8 cellular contexts compared by ENCODE assay signal in the genomic region with DNA sequence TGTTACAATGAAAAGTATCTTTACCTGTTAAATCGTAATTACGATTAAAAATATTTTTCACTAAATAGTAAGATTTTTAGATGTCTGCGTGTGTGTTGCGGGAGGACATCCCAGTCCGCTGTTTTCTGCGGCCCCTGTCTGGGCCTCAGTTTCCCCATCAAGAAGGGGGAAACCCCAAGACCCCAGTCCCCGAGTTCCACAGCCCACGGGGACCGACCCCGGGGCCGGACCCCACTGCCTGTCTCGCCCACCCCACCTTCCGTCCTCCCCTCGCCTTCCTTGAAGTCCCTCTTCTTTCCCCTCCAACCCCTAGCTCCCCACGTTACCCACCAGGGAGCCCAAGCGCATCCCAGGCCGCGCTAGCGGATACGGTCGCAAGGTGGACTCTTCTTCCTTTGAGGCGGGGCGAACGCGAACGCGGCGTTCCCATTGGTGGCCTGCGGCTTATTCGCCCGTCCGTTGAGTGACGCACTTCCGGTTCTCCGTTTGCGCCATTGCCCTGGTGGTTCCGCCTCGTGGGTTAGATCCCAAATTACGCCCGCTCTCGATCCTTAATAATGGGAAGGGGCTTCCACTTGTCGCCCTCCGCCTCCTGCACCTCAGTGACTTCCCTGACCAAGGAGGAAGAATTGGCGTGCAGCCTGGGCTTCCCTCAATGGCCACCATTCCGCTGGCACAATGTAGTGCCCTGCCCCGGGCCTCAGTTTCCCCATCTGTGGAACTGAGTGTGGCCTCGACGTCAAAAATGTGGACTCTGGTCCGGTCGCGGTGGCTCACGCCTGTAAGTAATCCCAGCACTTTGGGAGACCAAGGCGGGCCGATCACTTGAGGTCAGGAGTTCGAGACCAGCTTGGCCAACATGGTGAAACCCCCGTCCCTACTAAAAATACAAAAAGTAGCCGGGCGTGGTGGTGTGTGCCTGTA. TPM values are rescaled to one million over a fixed set of nuclear protein-coding genes. Genes with fewer than 3 reads are reported as not detected.
DNase-seq lines count a peak whose midpoint lies in the region; ATAC-seq and FAIRE-seq lines count a peak whose summit lies in the region.

Gene NSMCE1, minus strand, starts transcription at position 397 of the 924 bp plus-strand sequence. CDS start 11,202 bp downstream, outside the sequence.

- H3K27ac ChIP-seq in BLaER1: peak within 1 kb of the TSS; percentile 80

- H4K20me1 ChIP-seq in BLaER1: no peaks in the 10 kb centered on the region

- FAIRE-seq in GM19239 (lab: Jason Lieb, UNC): peak; percentile 98

- peaks cover 15% of the 10 kb centered on the region for H3K36me3 Mint-ChIP-seq in dendritic cell treated with granulocyte-macrophage colony-stimulating factor and Interleukin-4, amounts not matched to agents 40 ng/mL and 50 ng/mL, for 4 days (ENCODE audit: low read depth)

- H3K4me1 ChIP-seq in BLaER1: peaks cover 27% of the 10 kb centered on the region

- peak within 1 kb of the TSS; percentile 97 for H3K27ac Mint-ChIP-seq in dendritic cell treated with granulocyte-macrophage colony-stimulating factor and Interleukin-4, amounts not matched to agents 40 ng/mL and 50 ng/mL, for 4 days

- H3K4me3 Mint-ChIP-seq in dendritic cell treated with granulocyte-macrophage colony-stimulating factor and Interleukin-4, amounts not matched to agents 40 ng/mL and 50 ng/mL, for 4 days: peak within 1 kb of the TSS; percentile 97

- H3K27me3 Mint-ChIP-seq in dendritic cell treated with granulocyte-macrophage colony-stimulating factor and Interleukin-4, amounts not matched to agents 40 ng/mL and 50 ng/mL, for 4 days: no peaks in the 10 kb centered on the region

- H3K9me3 ChIP-seq in BLaER1: no peaks in the 10 kb centered on the region

- H3K4me2 ChIP-seq in BLaER1: peak within 1 kb of the TSS; percentile 76

- peak within 1 kb of the TSS; percentile 75 for H3K9ac ChIP-seq in BLaER1

- no peaks in the 10 kb centered on the region; the same call in 1 of the 2 replicates for H3K36me3 ChIP-seq in BLaER1

- ATAC-seq in HG03457 (IDR thresholded peaks at IDR 0.05; ENCODE audit: unreplicated experiment) (peak; percentile 72), left lobe of liver (peak; percentile 99)

- no peaks in the 10 kb centered on the region for H3K27me3 ChIP-seq in BLaER1

- H3K4me1 Mint-ChIP-seq in dendritic cell treated with granulocyte-macrophage colony-stimulating factor and Interleukin-4, amounts not matched to agents 40 ng/mL and 50 ng/mL, for 4 days (ENCODE audit: low read depth): peaks cover 46% of the 10 kb centered on the region

- no peaks in the 10 kb centered on the region for H3K9me3 Mint-ChIP-seq in dendritic cell treated with granulocyte-macrophage colony-stimulating factor and Interleukin-4, amounts not matched to agents 40 ng/mL and 50 ng/mL, for 4 days

- DNase-seq in GM19239 (ENCODE audit: insufficient read length, low spot score): peak; percentile 74
- peak; percentile 85 to 97 for DNase-seq in NCI-H526 (lab: John Stamatoyannopoulos, UW)
- DNase-seq in activated CD4-positive, alpha-beta T cell treated with anti-CD3 and anti-CD28 coated beads, Interleukin-2, amount 50 U/mL, for 1 hour: peak; percentile 97
- peak; percentile 98 for DNase-seq in left lobe of liver (ENCODE audit: low spot score)
- peak; percentile 95 for DNase-seq in stimulated activated CD4-positive, alpha-beta T cell treated with anti-CD3 and anti-CD28 coated beads, Interleukin-2, amount 100 ng/mL, for 4 hours (ENCODE audit: low read depth)

- H3K4me3 ChIP-seq in BLaER1: peak within 1 kb of the TSS; percentile 74

- intact Hi-C loops in dendritic cell treated with granulocyte-macrophage colony-stimulating factor and Interleukin-4, amounts not matched to agents 40 ng/mL and 50 ng/mL, for 4 days (cut with micrococcal nuclease): loop anchor here (5.0 kb wide), 1 partner anchor 49 kb away; no protein-coding TSS in a partner anchor

RNA-seq across cellular contexts. Expression of gene NSMCE1, which starts in this region (rescaled TPM):
- total RNA-seq in left lobe of liver: 27.9 TPM

Comparison
In these comparisons a context has a peak if more than half of its experiments do, and no peak if none do; other contexts are left out.
1. Peak in every context shown above with its lines: DNase-seq, ATAC-seq, H3K4me3 ChIP-seq and H3K27ac ChIP-seq.